10 cellular contexts compared by ENCODE assay signal in genomic region chr3:28989646-28990089, GRCh38.
A peak's percentile ranks its signal among the peaks of the same experiment; 100 is the strongest.
DNase-seq lines count a peak whose midpoint lies in the region; ATAC-seq and TF ChIP-seq lines count a peak whose summit lies in the region.
"Had no signal": no experiment of that assay in that cellular context is flagged by ENCODE, and none has a peak within 500 bp of the region (broad histone marks: within the 10 kb centered on the region; RNA-seq: fewer than 3 reads in every experiment).

No MANE protein-coding gene starts in this region.

- no peaks in the 10 kb centered on the region for H3K36me3 ChIP-seq in body of pancreas (replicated peaks in 1 of 2; ENCODE audit: insufficient read depth in 1 of 2, low read depth in 2 of 2)

- H3K9me3 Mint-ChIP-seq in T-helper 2 cell treated with Interferon-gamma antibody and Interleukin-4, amounts not matched to agents 5 μg/mL and 100 μg/mL, for 36 hours = no peaks in the 10 kb centered on the region

- WGBS in body of pancreas, 2 donors = 53 to 72% methylated on average over 2 of the region's 2 CpGs

- no peaks in the 10 kb centered on the region for H3K4me1 Mint-ChIP-seq in T-helper 2 cell treated with Interferon-gamma antibody and Interleukin-4, amounts not matched to agents 5 μg/mL and 100 μg/mL, for 36 hours (ENCODE audit: low read depth)

- no peak for TF ChIP-seq CTCF in body of pancreas (IDR thresholded peaks at IDR 0.05)

- no peaks in the 10 kb centered on the region for H3K27me3 ChIP-seq in body of pancreas

- intact Hi-C loops in body of pancreas (cut with DNase I) = no loop called here

- H3K27me3 Mint-ChIP-seq in T-helper 2 cell treated with Interferon-gamma antibody and Interleukin-4, amounts not matched to agents 5 μg/mL and 100 μg/mL, for 36 hours (ENCODE audit: low read depth) = no peaks in the 10 kb centered on the region

- no peak overlapping the region for H3K4me3 Mint-ChIP-seq in T-helper 2 cell treated with Interferon-gamma antibody and Interleukin-4, amounts not matched to agents 5 μg/mL and 100 μg/mL, for 36 hours

- H3K27ac ChIP-seq in body of pancreas = no peak overlapping the region

- no peaks in the 10 kb centered on the region for H3K9me3 ChIP-seq in body of pancreas

- ATAC-seq in GM18519 (IDR thresholded peaks at IDR 0.05; ENCODE audit: low FRiP score, unreplicated experiment) (peak; percentile 94), GM21576 (IDR thresholded peaks at IDR 0.05; ENCODE audit: unreplicated experiment) (peak; percentile 87), HG03439 (IDR thresholded peaks at IDR 0.05; ENCODE audit: unreplicated experiment) (peak; percentile 74), left lobe of liver (no peak), body of pancreas (no peak)

- H3K4me3 ChIP-seq in body of pancreas = no peak overlapping the region

- DNase-seq in fibroblast of peridontal ligament (ENCODE audit: extremely low read depth) (peak; percentile 7), left lobe of liver (ENCODE audit: low spot score) (no peak), body of pancreas (no peak), SK-N-DZ (ENCODE audit: low spot score) (no peak)
- no peak for DNase-seq in T-helper 2 cell treated with Interferon-gamma antibody and Interleukin-4, amounts not matched to agents 5 μg/mL and 100 μg/mL, for 36 hours (ENCODE audit: low spot score)
- DNase-seq: activated CD4-positive, alpha-beta T cell treated with anti-CD3 and anti-CD28 coated beads for 4 hours; NCI-H1694 had no signal

- H3K4me1 ChIP-seq in body of pancreas = no peaks in the 10 kb centered on the region

- H3K36me3 Mint-ChIP-seq in T-helper 2 cell treated with Interferon-gamma antibody and Interleukin-4, amounts not matched to agents 5 μg/mL and 100 μg/mL, for 36 hours (ENCODE audit: low read depth) = no peaks in the 10 kb centered on the region

- H3K27ac Mint-ChIP-seq in T-helper 2 cell treated with Interferon-gamma antibody and Interleukin-4, amounts not matched to agents 5 μg/mL and 100 μg/mL, for 36 hours = no peak overlapping the region

- TF ChIP-seq POLR2A in body of pancreas (IDR thresholded peaks at IDR 0.05) = no peak

Comparison
In these comparisons a context has a peak if more than half of its experiments do, and no peak if none do; other contexts are left out.
1. ATAC-seq: peak in GM18519 (single experiment), GM21576 (single experiment) and HG03439 (single experiment); none in left lobe of liver (single experiment) and body of pancreas (single experiment).